In the genomic region with DNA sequence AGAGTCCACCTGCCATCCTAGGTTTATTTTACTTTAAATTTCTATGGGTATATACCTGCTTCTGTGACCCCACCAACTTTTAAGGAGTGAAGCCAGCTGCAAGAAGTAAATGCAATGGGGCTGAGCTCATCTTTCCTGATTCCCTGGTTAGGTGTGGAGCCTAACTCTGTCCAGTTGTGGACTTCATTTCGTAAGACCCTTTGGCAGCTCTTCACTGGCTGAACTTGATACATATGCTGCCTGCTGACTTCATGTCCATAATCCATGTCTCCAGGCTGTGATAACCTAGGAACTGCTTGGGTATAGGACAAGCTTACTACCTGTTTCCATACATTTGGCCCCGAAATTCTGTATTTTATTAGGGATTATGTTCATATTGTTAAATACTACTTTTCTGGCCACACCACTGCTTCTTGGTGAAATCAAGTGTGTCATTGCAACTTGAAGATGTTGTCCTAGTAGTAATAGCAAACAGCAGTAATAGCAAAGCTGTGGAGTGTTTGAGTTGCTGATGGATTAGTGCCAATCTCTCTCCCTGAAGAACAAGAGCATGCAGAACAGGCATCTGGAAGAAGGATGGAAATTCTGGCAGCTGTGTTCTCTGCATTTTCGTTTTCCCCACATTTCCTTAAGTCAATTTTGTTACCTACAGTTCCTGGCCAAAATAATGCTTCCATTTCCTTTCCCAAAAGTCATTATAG, we compare ENCODE assay signal across 20 cellular contexts. TPM values are rescaled to one million over a fixed set of nuclear protein-coding genes. Genes with fewer than 3 reads are reported as not detected.
"Had no signal": no experiment of that assay in that cellular context is flagged by ENCODE, and none has a peak within 500 bp of the region (broad histone marks: within the 10 kb centered on the region; RNA-seq: fewer than 3 reads in every experiment).

No MANE protein-coding gene starts in this region.

- H3K36me3 ChIP-seq: tibial artery had no signal

- H3K9me3 Mint-ChIP-seq: activated CD4-positive, alpha-beta memory T cell treated with anti-CD3 and anti-CD28 coated beads, Interleukin-2, amount 10 ng/mL, durations not matched to agents 7 days and 5 days; activated T-helper 17 cell treated with anti-CD3 and anti-CD28 coated beads, Interleukin-2, amount 50 U/mL, for 72 hours had no signal

- H3K4me1 Mint-ChIP-seq: activated CD4-positive, alpha-beta memory T cell treated with anti-CD3 and anti-CD28 coated beads, Interleukin-2, amount 10 ng/mL, durations not matched to agents 7 days and 5 days; activated CD8-positive, alpha-beta memory T cell treated with anti-CD3 and anti-CD28 coated beads, Interleukin-2, amount 10 ng/mL, durations not matched to agents 7 days and 5 days had no signal

- H3K4me3 Mint-ChIP-seq: activated CD4-positive, alpha-beta memory T cell treated with anti-CD3 and anti-CD28 coated beads, Interleukin-2, amount 10 ng/mL, durations not matched to agents 7 days and 5 days; activated CD8-positive, alpha-beta memory T cell treated with anti-CD3 and anti-CD28 coated beads, Interleukin-2, amount 10 ng/mL, durations not matched to agents 7 days and 5 days; activated T-helper 17 cell treated with anti-CD3 and anti-CD28 coated beads, Interleukin-2, amount 50 U/mL, for 72 hours; brain; nephron; stimulated activated naive B cell treated with anti-CD40 and anti-IgM and Interleukin-4, amounts not matched to agents 10 μg/mL and 1 μg/mL and 100 μg/mL, for 72 hours had no signal

- H3K27ac ChIP-seq: dorsolateral prefrontal cortex, epithelial cell of prostate, hepatocyte, parathyroid adenoma, tibial artery had no signal

- H3K27me3 Mint-ChIP-seq: activated CD4-positive, alpha-beta memory T cell treated with anti-CD3 and anti-CD28 coated beads, Interleukin-2, amount 10 ng/mL, durations not matched to agents 7 days and 5 days; activated CD8-positive, alpha-beta memory T cell treated with anti-CD3 and anti-CD28 coated beads, Interleukin-2, amount 10 ng/mL, durations not matched to agents 7 days and 5 days had no signal

- H3K4me1 ChIP-seq: parathyroid adenoma had no signal

- H3K27ac Mint-ChIP-seq: activated CD4-positive, alpha-beta memory T cell treated with anti-CD3 and anti-CD28 coated beads, Interleukin-2, amount 10 ng/mL, durations not matched to agents 7 days and 5 days; activated CD8-positive, alpha-beta memory T cell treated with anti-CD3 and anti-CD28 coated beads, Interleukin-2, amount 10 ng/mL, durations not matched to agents 7 days and 5 days; activated T-helper 17 cell treated with anti-CD3 and anti-CD28 coated beads, Interleukin-2, amount 50 U/mL, for 72 hours; nephron; stimulated activated naive B cell treated with anti-CD40 and anti-IgM and Interleukin-4, amounts not matched to agents 10 μg/mL and 1 μg/mL and 100 μg/mL, for 72 hours had no signal

- H3K4me3 ChIP-seq: dorsolateral prefrontal cortex, hepatocyte, tibial artery had no signal

- H3K36me3 Mint-ChIP-seq: activated CD8-positive, alpha-beta memory T cell treated with anti-CD3 and anti-CD28 coated beads, Interleukin-2, amount 10 ng/mL, durations not matched to agents 7 days and 5 days; stimulated activated naive B cell treated with anti-CD40 and anti-IgM and Interleukin-4, amounts not matched to agents 10 μg/mL and 1 μg/mL and 100 μg/mL, for 72 hours had no signal

- ATAC-seq: activated CD8-positive, alpha-beta memory T cell treated with anti-CD3 and anti-CD28 coated beads, Interleukin-2, amount 10 ng/mL, durations not matched to agents 7 days and 5 days; activated T-helper 17 cell treated with anti-CD3 and anti-CD28 coated beads, Interleukin-2, amount 50 U/mL, for 72 hours; left colon; stimulated activated naive B cell treated with anti-CD40 and anti-IgM and Interleukin-4, amounts not matched to agents 10 μg/mL and 1 μg/mL and 100 μg/mL, for 72 hours had no signal

- H3K27me3 ChIP-seq: dorsolateral prefrontal cortex, hepatocyte, tibial artery had no signal

- DNase-seq: activated CD4-positive, alpha-beta memory T cell treated with anti-CD3 and anti-CD28 coated beads, Interleukin-2, amount 10 ng/mL, durations not matched to agents 7 days and 5 days; activated CD4-positive, alpha-beta T cell treated with anti-CD3 and anti-CD28 coated beads for 48 hours; activated CD4-positive, CD25-positive, alpha-beta regulatory T cell; activated CD8-positive, alpha-beta memory T cell treated with anti-CD3 and anti-CD28 coated beads, Interleukin-2, amount 10 ng/mL, durations not matched to agents 7 days and 5 days; activated naive CD4-positive, alpha-beta T cell; anterior cingulate cortex; caudate nucleus; dorsolateral prefrontal cortex; left colon; midbrain; stimulated activated naive B cell treated with anti-CD40 and anti-IgM and Interleukin-4, amounts not matched to agents 10 μg/mL and 1 μg/mL and 100 μg/mL, for 72 hours; T-helper 1 cell; T-helper 9 cell; tibial artery had no signal

RNA-seq across cellular contexts. Expression of a gene that starts 31.2 kb away (rescaled TPM):
- total RNA-seq: activated CD4-positive, alpha-beta memory T cell treated with anti-CD3 and anti-CD28 coated beads, Interleukin-2, amount 10 ng/mL, durations not matched to agents 7 days and 5 days; activated CD8-positive, alpha-beta memory T cell treated with anti-CD3 and anti-CD28 coated beads, Interleukin-2, amount 10 ng/mL, durations not matched to agents 7 days and 5 days had no signal
